ENCODE assay signal across 1 cellular context in the genomic region with DNA sequence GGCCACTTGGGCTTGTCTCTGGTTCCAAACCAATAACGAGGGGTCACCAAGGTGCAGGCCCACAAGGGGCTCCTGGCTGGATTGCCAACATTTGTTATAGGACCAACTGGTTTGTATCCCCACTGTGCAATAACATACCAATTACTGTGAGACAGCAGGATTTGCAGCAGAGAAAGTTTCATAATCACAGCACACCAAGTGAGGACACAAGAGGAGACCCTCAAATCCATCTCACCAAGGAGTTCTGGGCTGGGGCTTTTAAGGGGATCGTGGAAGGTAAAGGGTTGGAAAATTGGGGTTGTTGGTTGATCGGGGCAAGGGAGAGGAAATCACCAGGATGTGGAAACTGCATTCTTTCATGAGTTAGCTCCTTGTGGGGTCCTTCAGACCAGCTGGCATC.
TF ChIP-seq lines count a peak whose summit lies in the region.

No MANE protein-coding gene starts in this region.

TF ChIP-seq in H1, 55 proteins besides CTCF, POLR2A, EP300 and RAD21 (continued from another document):
- TF ChIP-seq CHD1 (IDR thresholded peaks at IDR 0.05; ENCODE audit: low read depth, low read length) (no peak), HDAC2 (IDR thresholded peaks at IDR 0.05; ENCODE audit: borderline replicate concordance in 1 of 2, low read depth in 2 of 2, low read length in 2 of 2) (no peak), SP4 (IDR thresholded peaks at IDR 0.05; ENCODE audit: low read length) (no peak), YY1 (IDR thresholded peaks at IDR 0.05; ENCODE audit: low read depth, low read length) (no peak), NANOG (IDR thresholded peaks at IDR 0.05; ENCODE audit: insufficient read depth, low read depth, low read length, poor library complexity, severe bottlenecking) (no peak), HDAC6 (IDR thresholded peaks at IDR 0.05; ENCODE audit: low read depth, low read length) (no peak), CHD2 (IDR thresholded peaks at IDR 0.05; ENCODE audit: low read length) (no peak), FOSL1 (IDR thresholded peaks at IDR 0.05; ENCODE audit: insufficient read depth, low read depth, low read length) (no peak), RXRA (IDR thresholded peaks at IDR 0.05; ENCODE audit: insufficient read depth, low read depth, low read length) (no peak), SAP30 (IDR thresholded peaks at IDR 0.05; ENCODE audit: insufficient read depth, insufficient replicate concordance, low read length) (no peak), POLR2AphosphoS5 (IDR thresholded peaks at IDR 0.05; ENCODE audit: low read depth, low read length) (no peak), JUND (IDR thresholded peaks at IDR 0.05; ENCODE audit: low read length) (no peak), SP2 (IDR thresholded peaks at IDR 0.05; ENCODE audit: low read length) (no peak), KDM1A (IDR thresholded peaks at IDR 0.05; ENCODE audit: borderline replicate concordance, low read length) (no peak)
- TF ChIP-seq, protein P1, sequence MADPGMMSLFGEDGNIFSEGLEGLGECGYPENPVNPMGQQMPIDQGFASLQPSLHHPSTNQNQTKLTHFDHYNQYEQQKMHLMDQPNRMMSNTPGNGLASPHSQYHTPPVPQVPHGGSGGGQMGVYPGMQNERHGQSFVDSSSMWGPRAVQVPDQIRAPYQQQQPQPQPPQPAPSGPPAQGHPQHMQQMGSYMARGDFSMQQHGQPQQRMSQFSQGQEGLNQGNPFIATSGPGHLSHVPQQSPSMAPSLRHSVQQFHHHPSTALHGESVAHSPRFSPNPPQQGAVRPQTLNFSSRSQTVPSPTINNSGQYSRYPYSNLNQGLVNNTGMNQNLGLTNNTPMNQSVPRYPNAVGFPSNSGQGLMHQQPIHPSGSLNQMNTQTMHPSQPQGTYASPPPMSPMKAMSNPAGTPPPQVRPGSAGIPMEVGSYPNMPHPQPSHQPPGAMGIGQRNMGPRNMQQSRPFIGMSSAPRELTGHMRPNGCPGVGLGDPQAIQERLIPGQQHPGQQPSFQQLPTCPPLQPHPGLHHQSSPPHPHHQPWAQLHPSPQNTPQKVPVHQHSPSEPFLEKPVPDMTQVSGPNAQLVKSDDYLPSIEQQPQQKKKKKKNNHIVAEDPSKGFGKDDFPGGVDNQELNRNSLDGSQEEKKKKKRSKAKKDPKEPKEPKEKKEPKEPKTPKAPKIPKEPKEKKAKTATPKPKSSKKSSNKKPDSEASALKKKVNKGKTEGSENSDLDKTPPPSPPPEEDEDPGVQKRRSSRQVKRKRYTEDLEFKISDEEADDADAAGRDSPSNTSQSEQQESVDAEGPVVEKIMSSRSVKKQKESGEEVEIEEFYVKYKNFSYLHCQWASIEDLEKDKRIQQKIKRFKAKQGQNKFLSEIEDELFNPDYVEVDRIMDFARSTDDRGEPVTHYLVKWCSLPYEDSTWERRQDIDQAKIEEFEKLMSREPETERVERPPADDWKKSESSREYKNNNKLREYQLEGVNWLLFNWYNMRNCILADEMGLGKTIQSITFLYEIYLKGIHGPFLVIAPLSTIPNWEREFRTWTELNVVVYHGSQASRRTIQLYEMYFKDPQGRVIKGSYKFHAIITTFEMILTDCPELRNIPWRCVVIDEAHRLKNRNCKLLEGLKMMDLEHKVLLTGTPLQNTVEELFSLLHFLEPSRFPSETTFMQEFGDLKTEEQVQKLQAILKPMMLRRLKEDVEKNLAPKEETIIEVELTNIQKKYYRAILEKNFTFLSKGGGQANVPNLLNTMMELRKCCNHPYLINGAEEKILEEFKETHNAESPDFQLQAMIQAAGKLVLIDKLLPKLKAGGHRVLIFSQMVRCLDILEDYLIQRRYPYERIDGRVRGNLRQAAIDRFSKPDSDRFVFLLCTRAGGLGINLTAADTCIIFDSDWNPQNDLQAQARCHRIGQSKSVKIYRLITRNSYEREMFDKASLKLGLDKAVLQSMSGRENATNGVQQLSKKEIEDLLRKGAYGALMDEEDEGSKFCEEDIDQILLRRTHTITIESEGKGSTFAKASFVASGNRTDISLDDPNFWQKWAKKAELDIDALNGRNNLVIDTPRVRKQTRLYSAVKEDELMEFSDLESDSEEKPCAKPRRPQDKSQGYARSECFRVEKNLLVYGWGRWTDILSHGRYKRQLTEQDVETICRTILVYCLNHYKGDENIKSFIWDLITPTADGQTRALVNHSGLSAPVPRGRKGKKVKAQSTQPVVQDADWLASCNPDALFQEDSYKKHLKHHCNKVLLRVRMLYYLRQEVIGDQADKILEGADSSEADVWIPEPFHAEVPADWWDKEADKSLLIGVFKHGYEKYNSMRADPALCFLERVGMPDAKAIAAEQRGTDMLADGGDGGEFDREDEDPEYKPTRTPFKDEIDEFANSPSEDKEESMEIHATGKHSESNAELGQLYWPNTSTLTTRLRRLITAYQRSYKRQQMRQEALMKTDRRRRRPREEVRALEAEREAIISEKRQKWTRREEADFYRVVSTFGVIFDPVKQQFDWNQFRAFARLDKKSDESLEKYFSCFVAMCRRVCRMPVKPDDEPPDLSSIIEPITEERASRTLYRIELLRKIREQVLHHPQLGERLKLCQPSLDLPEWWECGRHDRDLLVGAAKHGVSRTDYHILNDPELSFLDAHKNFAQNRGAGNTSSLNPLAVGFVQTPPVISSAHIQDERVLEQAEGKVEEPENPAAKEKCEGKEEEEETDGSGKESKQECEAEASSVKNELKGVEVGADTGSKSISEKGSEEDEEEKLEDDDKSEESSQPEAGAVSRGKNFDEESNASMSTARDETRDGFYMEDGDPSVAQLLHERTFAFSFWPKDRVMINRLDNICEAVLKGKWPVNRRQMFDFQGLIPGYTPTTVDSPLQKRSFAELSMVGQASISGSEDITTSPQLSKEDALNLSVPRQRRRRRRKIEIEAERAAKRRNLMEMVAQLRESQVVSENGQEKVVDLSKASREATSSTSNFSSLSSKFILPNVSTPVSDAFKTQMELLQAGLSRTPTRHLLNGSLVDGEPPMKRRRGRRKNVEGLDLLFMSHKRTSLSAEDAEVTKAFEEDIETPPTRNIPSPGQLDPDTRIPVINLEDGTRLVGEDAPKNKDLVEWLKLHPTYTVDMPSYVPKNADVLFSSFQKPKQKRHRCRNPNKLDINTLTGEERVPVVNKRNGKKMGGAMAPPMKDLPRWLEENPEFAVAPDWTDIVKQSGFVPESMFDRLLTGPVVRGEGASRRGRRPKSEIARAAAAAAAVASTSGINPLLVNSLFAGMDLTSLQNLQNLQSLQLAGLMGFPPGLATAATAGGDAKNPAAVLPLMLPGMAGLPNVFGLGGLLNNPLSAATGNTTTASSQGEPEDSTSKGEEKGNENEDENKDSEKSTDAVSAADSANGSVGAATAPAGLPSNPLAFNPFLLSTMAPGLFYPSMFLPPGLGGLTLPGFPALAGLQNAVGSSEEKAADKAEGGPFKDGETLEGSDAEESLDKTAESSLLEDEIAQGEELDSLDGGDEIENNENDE (IDR thresholded peaks at IDR 0.05; ENCODE audit: insufficient replicate concordance, low read length), result no peak
